ENCODE assay signal across 16 cellular contexts in the genomic region with DNA sequence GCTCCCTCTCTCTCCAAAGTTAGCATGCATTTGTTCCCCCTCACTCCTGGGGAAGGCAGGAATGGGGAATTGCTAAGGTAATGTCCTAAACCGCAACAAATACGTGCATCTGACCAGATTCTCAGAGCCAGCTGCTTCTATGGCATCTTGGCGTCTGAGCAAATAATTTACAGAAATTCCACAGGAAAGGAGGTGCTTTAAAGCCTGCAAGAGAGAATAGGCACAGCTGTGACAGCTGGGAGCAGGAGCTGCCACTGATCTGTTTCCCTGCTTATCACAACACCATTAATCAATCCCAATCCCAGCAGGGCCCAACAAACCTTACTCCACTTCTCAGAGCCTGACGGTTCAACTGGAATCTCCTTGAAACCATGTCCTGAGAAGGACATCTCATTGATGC.
"Had no signal": no experiment of that assay in that cellular context is flagged by ENCODE, and none has a peak within 500 bp of the region (broad histone marks: within the 10 kb centered on the region; RNA-seq: fewer than 3 reads in every experiment).

No MANE protein-coding gene starts in this region.

- DNase-seq: activated CD4-positive, alpha-beta T cell treated with anti-CD3 and anti-CD28 coated beads, Interleukin-2, amount 10 ng/mL, durations not matched to agents 7 days and 5 days; activated CD8-positive, alpha-beta memory T cell treated with anti-CD3 and anti-CD28 coated beads, Interleukin-2, amount 50 U/mL, for 48 hours; activated naive CD8-positive, alpha-beta T cell treated with anti-CD3 and anti-CD28 coated beads for 36 hours; amygdala; caudate nucleus; colonic mucosa; glutamatergic neuron; hypothalamus; kidney; ovary; stimulated activated CD4-positive, alpha-beta T cell treated with anti-CD3 and anti-CD28 coated beads, Interleukin-2, amount 100 ng/mL, for 48 hours; thyroid gland; uterus had no signal

- H3K36me3 ChIP-seq: colonic mucosa, ovary, thyroid gland, uterus had no signal

- FAIRE-seq: kidney had no signal

- H3K4me3 ChIP-seq: body of pancreas, colonic mucosa, ovary, thyroid gland, uterus had no signal

- H3K9me3 ChIP-seq: body of pancreas, colonic mucosa, ovary, thyroid gland, uterus had no signal

- ATAC-seq: body of pancreas; esophagus mucosa; stimulated activated memory B cell treated with anti-CD40 and anti-IgM and Interleukin-4, amounts not matched to agents 10 μg/mL and 1 μg/mL and 100 μg/mL, for 72 hours had no signal

- H3K4me1 ChIP-seq: colonic mucosa, thyroid gland, uterus had no signal

- H3K27ac ChIP-seq: body of pancreas, colonic mucosa, ovary, thyroid gland, uterus had no signal
